In genomic region chr15:26891448-26891881, GRCh38 we compare ENCODE assay signal across 8 cellular contexts.
A peak's percentile ranks its signal among the peaks of the same experiment; 100 is the strongest.
DNase-seq lines count a peak whose midpoint lies in the region; ATAC-seq and TF ChIP-seq lines count a peak whose summit lies in the region.

No MANE protein-coding gene starts in this region.

- H3K9me3 ChIP-seq in HUES6 (ENCODE audit: control insufficient read depth, insufficient read depth, low read depth, low read length), result no peaks in the 10 kb centered on the region
- no peaks in the 10 kb centered on the region for H3K9me3 ChIP-seq in iPS-15b (ENCODE audit: control insufficient read depth, insufficient read depth, low read length)

- no peak for ATAC-seq in GM19467 (IDR thresholded peaks at IDR 0.05; ENCODE audit: unreplicated experiment)

- no peak overlapping the region for H3K27ac ChIP-seq in HUES6 (ENCODE audit: low read depth, low read length)
- no peak overlapping the region for H3K27ac ChIP-seq in brain microvascular endothelial cell

- in situ Hi-C loops in brain microvascular endothelial cell (cut with HindIII; ENCODE audit: low pct_ligation_motif_present, low sequenced_read_pairs), result no loop called here

- H3K4me1 ChIP-seq in HUES6 (ENCODE audit: control insufficient read depth, insufficient read depth, low read length) (peaks cover 6% of the 10 kb centered on the region), iPS-15b (ENCODE audit: control insufficient read depth, insufficient read depth, low read length) (peaks cover 7% of the 10 kb centered on the region)

- TF ChIP-seq CTCF in brain microvascular endothelial cell (IDR thresholded peaks at IDR 0.05; ENCODE audit: low read depth, low read length, missing control alignments), result peak; percentile 83

- DNase-seq in GDM1 (lab: John Stamatoyannopoulos, UW) (peak; percentile 67), NOMO-1 (lab: John Stamatoyannopoulos, UW; ENCODE audit: unreplicated experiment in 2 of 2) (peak; percentile 8 to 46), brain microvascular endothelial cell (peak; percentile 49), cortex of kidney (lab: John Stamatoyannopoulos, UW) (no peak)
- DNase-seq in stimulated activated CD4-positive, alpha-beta T cell treated with anti-CD3 and anti-CD28 coated beads, Interleukin-12 subunit alpha, Interleukin-12 subunit beta, amount 100 ng/mL, for 4 hours, result peak; percentile 21

- H3K27me3 ChIP-seq in HUES6 (ENCODE audit: control insufficient read depth, insufficient read depth, low read length), result no peaks in the 10 kb centered on the region
- H3K27me3 ChIP-seq in brain microvascular endothelial cell (replicated peaks), result no peaks in the 10 kb centered on the region
- no peaks in the 10 kb centered on the region for H3K27me3 ChIP-seq in iPS-15b (ENCODE audit: control insufficient read depth, insufficient read depth, low read length)

- H3K4me3 ChIP-seq in HUES6 (ENCODE audit: low read depth, low read length), result peak overlapping the region; percentile 44
- H3K4me3 ChIP-seq in brain microvascular endothelial cell (ENCODE audit: low read depth, low read length), result peak overlapping the region; percentile 48
- peak overlapping the region; percentile 27 for H3K4me3 ChIP-seq in iPS-15b (ENCODE audit: low read depth, low read length)

- no peak overlapping the region for H3K9ac ChIP-seq in HUES6 (ENCODE audit: low read length)
- peak overlapping the region; percentile 49 for H3K9ac ChIP-seq in iPS-15b (ENCODE audit: low read depth, low read length)

- H3K36me3 ChIP-seq in HUES6 (ENCODE audit: control insufficient read depth, insufficient read depth, low read length) (no peaks in the 10 kb centered on the region), brain microvascular endothelial cell (replicated peaks) (no peaks in the 10 kb centered on the region), iPS-15b (ENCODE audit: control insufficient read depth, insufficient read depth, low read length) (no peaks in the 10 kb centered on the region)
